In genomic region chr10:63806330-63806729, GRCh38 we compare ENCODE assay signal across 33 cellular contexts.
DNase-seq lines count a peak whose midpoint lies in the region; ATAC-seq, FAIRE-seq and TF ChIP-seq lines count a peak whose summit lies in the region.
"Had no signal": no experiment of that assay in that cellular context is flagged by ENCODE, and none has a peak within 500 bp of the region (broad histone marks: within the 10 kb centered on the region; RNA-seq: fewer than 3 reads in every experiment).

No MANE protein-coding gene starts in this region.

- dilution Hi-C loops in IMR-90 (cut with HindIII; ENCODE audit: low sequenced_read_pairs, unreplicated experiment), result no loop called here

- H2AK5ac ChIP-seq in IMR-90 (ENCODE audit: low read depth, low read length), result no peak overlapping the region

- H2AFZ ChIP-seq in IMR-90 (replicated peaks; ENCODE audit: low read length, poor library complexity), result no peak overlapping the region
- H2AFZ ChIP-seq in K562 (ENCODE audit: low read depth, low read length), result no peak overlapping the region

- in situ Hi-C loops in IMR-90 (cut with MboI; ENCODE audit: low sequenced_read_pairs), result no loop called here
- in situ Hi-C loops in K562 (cut with MboI), result no loop called here

- no peak overlapping the region for H2AK9ac ChIP-seq in IMR-90 (replicated peaks; ENCODE audit: low read depth, low read length, poor library complexity)

- H3K4me1 ChIP-seq in IMR-90 (ENCODE audit: control insufficient read depth, insufficient read depth, low read length) (no peaks in the 10 kb centered on the region), K562 (replicated peaks in 1 of 2; ENCODE audit: control insufficient read depth in 2 of 2, insufficient read depth in 2 of 2, low read length in 2 of 2) (no peaks in the 10 kb centered on the region), small intestine (ENCODE audit: control insufficient read depth in 2 of 2, insufficient read depth in 1 of 2, low read depth in 1 of 2, low read length in 1 of 2) (no peaks in the 10 kb centered on the region)
- H3K4me1 ChIP-seq: A549; BE2C; BLaER1; BLaER1 treated with 17β-estradiol and CSF1 and Interleukin-3, amounts not matched to agents 10 nM and 100 nM; Caco-2 had no signal

- H3K79me1 ChIP-seq in IMR-90 (ENCODE audit: low read depth in 1 of 2, low read length in 2 of 2), result no peaks in the 10 kb centered on the region

- H3K9me1 ChIP-seq in IMR-90 (ENCODE audit: insufficient read depth, low read length) (no peaks in the 10 kb centered on the region), K562 (ENCODE audit: control insufficient read depth, insufficient read depth, low read length) (no peaks in the 10 kb centered on the region)

- no peak overlapping the region for H3K56ac ChIP-seq in IMR-90 (ENCODE audit: extremely low read depth, insufficient read depth, low read length)

- no peak overlapping the region for H2BK15ac ChIP-seq in IMR-90 (ENCODE audit: low read depth, low read length)

- no peaks in the 10 kb centered on the region for H3K79me2 ChIP-seq in K562 (ENCODE audit: control insufficient read depth, insufficient read depth, low read length)

- H3K27me3 ChIP-seq in IMR-90 (ENCODE audit: control insufficient read depth, insufficient read depth, low read length), result peaks cover 1% of the 10 kb centered on the region; the same call in 1 of the 2 replicates
- H3K27me3 ChIP-seq in K562 (ENCODE audit: control insufficient read depth in 2 of 2, insufficient read depth in 2 of 2, low read length in 2 of 2), result no peaks in the 10 kb centered on the region
- no peaks in the 10 kb centered on the region for H3K27me3 ChIP-seq in small intestine (ENCODE audit: control insufficient read depth in 2 of 2, insufficient read depth in 2 of 2, low read length in 2 of 2)
- H3K27me3 ChIP-seq: BE2C; BLaER1; BLaER1 treated with 17β-estradiol and CSF1 and Interleukin-3, amounts not matched to agents 10 nM and 100 nM had no signal

- H4K20me1 ChIP-seq in IMR-90 (ENCODE audit: insufficient read depth, low read length), result no peaks in the 10 kb centered on the region
- no peaks in the 10 kb centered on the region for H4K20me1 ChIP-seq in K562 (replicated peaks; ENCODE audit: control insufficient read depth, insufficient read depth, low read length)
- H4K20me1 ChIP-seq: BLaER1; BLaER1 treated with 17β-estradiol and CSF1 and Interleukin-3, amounts not matched to agents 10 nM and 100 nM had no signal

- H3K4me3 ChIP-seq in IMR-90 (ENCODE audit: insufficient read depth, low read depth, low read length) (no peak overlapping the region), K562 (no peak overlapping the region), small intestine (ENCODE audit: low read depth in 1 of 2, low read length in 2 of 2) (no peak overlapping the region)
- H3K4me3 ChIP-seq: A549; BLaER1; BLaER1 treated with 17β-estradiol and CSF1 and Interleukin-3, amounts not matched to agents 10 nM and 100 nM had no signal

- no peak overlapping the region for H3K4ac ChIP-seq in IMR-90 (ENCODE audit: low read depth, low read length)

- H3K14ac ChIP-seq in IMR-90 (replicated peaks; ENCODE audit: low read depth, low read length), result no peak overlapping the region

- BruUV-seq in IMR-90 (replicated peaks; lab: Mats Ljungman, UMichigan), result no TSS peak
- no TSS peak for BruUV-seq in K562 (replicated peaks; lab: Mats Ljungman, UMichigan)

- no peak overlapping the region for H2BK20ac ChIP-seq in IMR-90 (ENCODE audit: low read depth, low read length)

- no peak overlapping the region for H3K27ac ChIP-seq in IMR-90 (ENCODE audit: insufficient read depth, low read length)
- H3K27ac ChIP-seq in K562 (ENCODE audit: extremely low read depth, low read depth, low read length), result no peak overlapping the region
- no peak overlapping the region for H3K27ac ChIP-seq in small intestine (ENCODE audit: low read depth in 1 of 2, low read length in 1 of 2)
- H3K27ac ChIP-seq: 22Rv1; A549; BLaER1; BLaER1 treated with 17β-estradiol and CSF1 and Interleukin-3, amounts not matched to agents 10 nM and 100 nM; C4-2B had no signal

- H4K5ac ChIP-seq in IMR-90 (ENCODE audit: low read depth, low read length), result no peak overlapping the region

- no peak overlapping the region for H3K4me2 ChIP-seq in IMR-90 (ENCODE audit: low read depth, low read length)
- no peak overlapping the region for H3K4me2 ChIP-seq in K562 (ENCODE audit: insufficient read depth, low read length)
- H3K4me2 ChIP-seq: A549; BLaER1; BLaER1 treated with 17β-estradiol and CSF1 and Interleukin-3, amounts not matched to agents 10 nM and 100 nM had no signal

- no peak for FAIRE-seq in K562 (lab: Jason Lieb, UNC)
- peak; percentile 61 for FAIRE-seq in small intestine (lab: Jason Lieb, UNC)
- FAIRE-seq: A204.1, A549, D721Med had no signal

- ATAC-seq in IMR-90 (ENCODE audit: low read depth) (no peak), K562 (no peak), GM18868 (IDR thresholded peaks at IDR 0.05; ENCODE audit: unreplicated experiment) (no peak), GM21619 (IDR thresholded peaks at IDR 0.05; ENCODE audit: unreplicated experiment) (no peak)
- ATAC-seq: A549; CD8-positive, alpha-beta T cell had no signal

- H3K36me3 ChIP-seq in IMR-90 (ENCODE audit: control insufficient read depth, insufficient read depth, low read length) (no peaks in the 10 kb centered on the region), K562 (ENCODE audit: control insufficient read depth, insufficient read depth, low read length) (no peaks in the 10 kb centered on the region), small intestine (ENCODE audit: control insufficient read depth in 2 of 2, insufficient read depth in 2 of 2, low read length in 2 of 2) (no peaks in the 10 kb centered on the region)
- H3K36me3 ChIP-seq: BE2C; BLaER1; BLaER1 treated with 17β-estradiol and CSF1 and Interleukin-3, amounts not matched to agents 10 nM and 100 nM had no signal

- no peak overlapping the region for H3K9ac ChIP-seq in IMR-90 (ENCODE audit: low read depth, low read length)
- H3K9ac ChIP-seq in K562 (ENCODE audit: insufficient read depth in 1 of 2, low read depth in 2 of 2, low read length in 2 of 2), result no peak overlapping the region
- H3K9ac ChIP-seq: BLaER1; BLaER1 treated with 17β-estradiol and CSF1 and Interleukin-3, amounts not matched to agents 10 nM and 100 nM had no signal

- no peak overlapping the region for H3K18ac ChIP-seq in IMR-90 (ENCODE audit: low read depth, low read length)

- H4K8ac ChIP-seq in IMR-90 (ENCODE audit: low read depth in 2 of 2, low read length in 2 of 2), result no peak overlapping the region

- POLR2A ChIA-PET in IMR-90 (lab: Charles Lee; ENCODE audit: unreplicated experiment) (no interaction called here), K562 (lab: Yijun Ruan, JAX) (no interaction called here)

- intact Hi-C loops in IMR-90 (cut with micrococcal nuclease), result no loop called here
- intact Hi-C loops in K562 (cut with micrococcal nuclease), result no loop called here

- no peak for TF ChIP-seq EP300 in K562 (IDR thresholded peaks at IDR 0.05; ENCODE audit: low read length)

- DNase-seq in IMR-90 (no peak), K562 (ENCODE audit: extremely low read depth in 1 of 4, low spot score in 3 of 4) (no peak), small intestine (no peak), midbrain (lab: John Stamatoyannopoulos, UW) (no peak)
- DNase-seq: 8988T; ACHN; AML-193; BE2C; C1 segment of cervical spinal cord; Caco-2; Calu3; CD4-positive, alpha-beta memory T cell; CD4-positive, alpha-beta T cell; CD4-positive, CD25-positive, alpha-beta regulatory T cell; CD8-positive, alpha-beta memory T cell; CD8-positive, alpha-beta T cell; COR-L47; DMS 273 treated with DMSO at 0.1 percent for 48 hours; DMS153; DMS53; DMS79; DMS79 treated with DMSO at 0.1 percent for 48 hours; DND-41; EL had no signal

- no peak overlapping the region for H2BK5ac ChIP-seq in IMR-90 (ENCODE audit: low read depth, low read length, poor library complexity, severe bottlenecking)

- TF ChIP-seq CTCF in IMR-90 (conservative IDR thresholded peaks at IDR 0.05; ENCODE audit: low read depth, low read length) (no peak), K562 (IDR thresholded peaks at IDR 0.05 in 2 of 3, conservative IDR thresholded peaks at IDR 0.05 in 1 of 3; ENCODE audit: insufficient read depth in 2 of 3, low read depth in 1 of 3, low read length in 3 of 3) (no peak)

- no peak overlapping the region for H4K91ac ChIP-seq in IMR-90 (ENCODE audit: insufficient read depth, low read depth, low read length)

- H3K9me3 ChIP-seq in IMR-90 (ENCODE audit: control insufficient read depth, insufficient read depth, low read length) (no peaks in the 10 kb centered on the region), K562 (replicated peaks; ENCODE audit: control insufficient read depth, insufficient read depth, low read depth, low read length) (no peaks in the 10 kb centered on the region), small intestine (ENCODE audit: control insufficient read depth, low read depth) (no peaks in the 10 kb centered on the region)
- H3K9me3 ChIP-seq: BE2C had no signal

- H3K23ac ChIP-seq in IMR-90 (ENCODE audit: low read depth, low read length), result no peak overlapping the region

- CTCF ChIA-PET in IMR-90 (lab: Yijun Ruan, JAX), result no interaction called here
- CTCF ChIA-PET in K562 (lab: Yijun Ruan, JAX; ENCODE audit: low intra/inter-chr PET ratio), result no interaction called here

- H2BK120ac ChIP-seq in IMR-90 (ENCODE audit: low read depth, low read length), result no peak overlapping the region

- WGBS in IMR-90 (ENCODE audit: extremely low coverage in 2 of 2, insufficient read length in 1 of 2), 2 experiments, result no CpG with 5 or more reads among the region's 2 CpGs
- WGBS in K562 (ENCODE audit: insufficient coverage, low coverage, missing lambda C conversion rate), result 0% methylated on average over 2 of the region's 2 CpGs
- WGBS in small intestine, 3 donors, result 40 to 42% (median 41%) methylated on average over 2 of the region's 2 CpGs

- TF ChIP-seq POLR2A in IMR-90 (IDR thresholded peaks at IDR 0.05; ENCODE audit: low read depth, low read length) (no peak), K562 (conservative IDR thresholded peaks at IDR 0.05) (no peak)

- TF ChIP-seq RAD21 in IMR-90 (IDR thresholded peaks at IDR 0.05; ENCODE audit: low read length) (no peak), K562 (CRISPR knock-in tag; conservative IDR thresholded peaks at IDR 0.05 in 1 of 2, IDR thresholded peaks at IDR 0.05 in 1 of 2) (no peak)

TF ChIP-seq in IMR-90, 13 proteins besides CTCF, POLR2A, EP300 and RAD21:
- 0 out of 2 replicates have a peak, but pooled peaks have one; percentile 29 for TF ChIP-seq CEBPB (IDR thresholded peaks at IDR 0.05; ENCODE audit: low read depth, low read length)
- TF ChIP-seq NFE2L2 (IDR thresholded peaks at IDR 0.05; ENCODE audit: low read depth, low read length), result no peak

TF ChIP-seq in K562, 482 proteins besides CTCF, POLR2A, EP300 and RAD21 (continues in another document):
- TF ChIP-seq HDAC6 (IDR thresholded peaks at IDR 0.05; ENCODE audit: low read depth, low read length), result no peak
